Comparison of ENCODE assay signal across 32 cellular contexts in the genomic region with DNA sequence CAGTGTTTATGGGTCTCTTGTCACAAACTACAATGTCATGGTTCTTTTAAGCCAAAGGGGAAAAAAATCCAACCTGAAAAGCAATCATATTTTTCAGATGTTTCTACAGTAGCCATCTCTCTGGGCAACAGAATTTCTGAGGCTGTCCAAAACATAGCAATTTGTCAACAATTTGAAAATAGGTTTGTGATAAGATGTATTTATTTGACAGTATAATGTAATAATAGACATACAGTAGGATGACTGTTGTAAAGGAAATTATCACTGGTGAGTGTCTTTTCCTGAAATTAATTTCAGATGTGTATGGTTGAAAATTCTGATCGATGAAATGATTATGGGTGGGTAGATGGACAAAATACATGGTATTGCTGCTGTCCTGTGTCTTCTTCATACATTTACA.
DNase-seq lines count a peak whose midpoint lies in the region; ATAC-seq, FAIRE-seq and TF ChIP-seq lines count a peak whose summit lies in the region.
"Had no signal": no experiment of that assay in that cellular context is flagged by ENCODE, and none has a peak within 500 bp of the region (broad histone marks: within the 10 kb centered on the region; RNA-seq: fewer than 3 reads in every experiment).

No MANE protein-coding gene starts in this region.

- H3F3A ChIP-seq in SK-N-SH (replicated peaks; ENCODE audit: insufficient read depth), result no peaks in the 10 kb centered on the region

- DNase-seq in D721Med (ENCODE audit: insufficient read length, low spot score), result no peak
- DNase-seq in SK-N-SH, result peak; percentile 20
- DNase-seq in activated effector memory CD4-positive, alpha-beta T cell treated with anti-CD3 and anti-CD28 coated beads, Interleukin-2, amount 50 U/mL, for 16 hours, result no peak
- DNase-seq: 8988T; ACHN; AML-193; BE2C; C1 segment of cervical spinal cord; Caco-2; Calu3; CD4-positive, alpha-beta memory T cell; CD4-positive, alpha-beta T cell; CD4-positive, CD25-positive, alpha-beta regulatory T cell; CD8-positive, alpha-beta memory T cell; CD8-positive, alpha-beta T cell; COR-L47; DMS 273 treated with DMSO at 0.1 percent for 48 hours; DMS153; DMS53; DMS79; DMS79 treated with DMSO at 0.1 percent for 48 hours; DND-41; EL had no signal

- no peak overlapping the region for H3K27ac ChIP-seq in SK-N-SH (ENCODE audit: low read depth in 2 of 2, low read length in 1 of 2)
- H3K27ac ChIP-seq: 22Rv1; A549; BLaER1; BLaER1 treated with 17β-estradiol and CSF1 and Interleukin-3, amounts not matched to agents 10 nM and 100 nM; C4-2B had no signal

- no peak for TF ChIP-seq RAD21 in SK-N-SH (IDR thresholded peaks at IDR 0.05; ENCODE audit: low read length)

- H3K79me2 ChIP-seq in SK-N-SH (ENCODE audit: insufficient read depth), result no peaks in the 10 kb centered on the region

- H2AFZ ChIP-seq in SK-N-SH (ENCODE audit: low read depth), result peak overlapping the region; percentile 13; the same call in 1 of the 2 replicates

- peak in 1 of 2 experiments; percentile 62; a peak in 1 of 4 replicates for TF ChIP-seq EP300 in SK-N-SH (IDR thresholded peaks at IDR 0.05; ENCODE audit: borderline replicate concordance in 1 of 2, low read depth in 1 of 2, low read length in 1 of 2)

- peak; percentile 21 for FAIRE-seq in D721Med (lab: Jason Lieb, UNC)
- FAIRE-seq: A204.1, A549 had no signal

- no peaks in the 10 kb centered on the region for H4K20me1 ChIP-seq in SK-N-SH (ENCODE audit: insufficient read depth)
- H4K20me1 ChIP-seq: BLaER1; BLaER1 treated with 17β-estradiol and CSF1 and Interleukin-3, amounts not matched to agents 10 nM and 100 nM had no signal

- no peaks in the 10 kb centered on the region for H3K27me3 ChIP-seq in SK-N-SH (ENCODE audit: insufficient read depth)
- H3K27me3 ChIP-seq: BE2C; BLaER1; BLaER1 treated with 17β-estradiol and CSF1 and Interleukin-3, amounts not matched to agents 10 nM and 100 nM had no signal

- H3K4me2 ChIP-seq in SK-N-SH, result no peak overlapping the region
- H3K4me2 ChIP-seq: A549; BLaER1; BLaER1 treated with 17β-estradiol and CSF1 and Interleukin-3, amounts not matched to agents 10 nM and 100 nM had no signal

- WGBS in SK-N-SH (ENCODE audit: low lambda C conversion rate), result 0% methylated on average over 1 of the region's 1 CpG

- TF ChIP-seq CTCF in D721Med (IDR thresholded peaks at IDR 0.05; ENCODE audit: insufficient read depth, missing control alignments), result no peak
- TF ChIP-seq CTCF in SK-N-SH (IDR thresholded peaks at IDR 0.05), result no peak

- H3K4me1 ChIP-seq in SK-N-SH (ENCODE audit: control insufficient read depth in 1 of 2, insufficient read depth in 2 of 2, low read depth in 1 of 2, low read length in 1 of 2), result no peaks in the 10 kb centered on the region
- H3K4me1 ChIP-seq: A549; BE2C; BLaER1; BLaER1 treated with 17β-estradiol and CSF1 and Interleukin-3, amounts not matched to agents 10 nM and 100 nM; Caco-2 had no signal

- no peaks in the 10 kb centered on the region for H3K9me3 ChIP-seq in SK-N-SH
- H3K9me3 ChIP-seq: A549; BE2C; BLaER1; BLaER1 treated with 17β-estradiol and CSF1 and Interleukin-3, amounts not matched to agents 10 nM and 100 nM; Caco-2 had no signal

- POLR2A ChIA-PET in SK-N-SH (lab: Yijun Ruan, JAX), result no interaction called here

- ATAC-seq in SK-N-SH treated with all-trans-retinoic acid at 6 μM for 48 hours, result no peak
- no peak for ATAC-seq in GM21515 (IDR thresholded peaks at IDR 0.05; ENCODE audit: unreplicated experiment)
- ATAC-seq in HG02571 (IDR thresholded peaks at IDR 0.05; ENCODE audit: unreplicated experiment), result no peak
- ATAC-seq: A549; CD8-positive, alpha-beta T cell had no signal

- H3K4me3 ChIP-seq in SK-N-SH (ENCODE audit: low read depth in 2 of 2, low read length in 1 of 2), result no peak overlapping the region
- H3K4me3 ChIP-seq: A549; BLaER1; BLaER1 treated with 17β-estradiol and CSF1 and Interleukin-3, amounts not matched to agents 10 nM and 100 nM had no signal

- no peaks in the 10 kb centered on the region for H3K9me2 ChIP-seq in SK-N-SH

- H3K36me3 ChIP-seq in SK-N-SH (replicated peaks in 1 of 2; ENCODE audit: control insufficient read depth in 1 of 2, insufficient read depth in 2 of 2, low read length in 1 of 2), result no peaks in the 10 kb centered on the region
- H3K36me3 ChIP-seq: BE2C; BLaER1; BLaER1 treated with 17β-estradiol and CSF1 and Interleukin-3, amounts not matched to agents 10 nM and 100 nM had no signal

- H3K9ac ChIP-seq in SK-N-SH, result no peak overlapping the region
- H3K9ac ChIP-seq: BLaER1; BLaER1 treated with 17β-estradiol and CSF1 and Interleukin-3, amounts not matched to agents 10 nM and 100 nM had no signal

- CTCF ChIA-PET in SK-N-SH (lab: Yijun Ruan, JAX), result no interaction called here

TF ChIP-seq in SK-N-SH, 30 proteins besides CTCF, POLR2A, EP300 and RAD21 (continues in another document):
- TF ChIP-seq TAF1 (IDR thresholded peaks at IDR 0.05; ENCODE audit: borderline replicate concordance, low read depth, low read length) (no peak), USF2 (IDR thresholded peaks at IDR 0.05; ENCODE audit: borderline replicate concordance, low read depth, low read length) (no peak), USF1 (IDR thresholded peaks at IDR 0.05; ENCODE audit: borderline replicate concordance, low read depth) (no peak), ELF1 (IDR thresholded peaks at IDR 0.05) (no peak)

TF ChIP-seq in SK-N-SH treated with all-trans-retinoic acid at 6 μM for 48 hours, 23 proteins besides CTCF, POLR2A, EP300 and RAD21:
- TF ChIP-seq CSRNP3 (CRISPR knock-in tag; IDR thresholded peaks at IDR 0.05), result no peak
- peak; percentile 43; the same call in 1 of the 2 replicates for TF ChIP-seq TCF4 (CRISPR knock-in tag; IDR thresholded peaks at IDR 0.05; ENCODE audit: borderline replicate concordance)
TF ChIP-seq in SK-N-SH treated with all-trans-retinoic acid at 6 μM for 48 hours: peak in this region for 1.
